3 cellular contexts compared by ENCODE assay signal in genomic region chr2:142445023-142445422, GRCh38.
"Had no signal": no experiment of that assay in that cellular context is flagged by ENCODE, and none has a peak within 500 bp of the region (broad histone marks: within the 10 kb centered on the region; RNA-seq: fewer than 3 reads in every experiment).

No MANE protein-coding gene starts in this region.

- ATAC-seq: GM12878 had no signal

- DNase-seq: GDM1, GF-D8 had no signal

- H3K4me3 ChIP-seq: GM12878 had no signal
